In the genomic region with DNA sequence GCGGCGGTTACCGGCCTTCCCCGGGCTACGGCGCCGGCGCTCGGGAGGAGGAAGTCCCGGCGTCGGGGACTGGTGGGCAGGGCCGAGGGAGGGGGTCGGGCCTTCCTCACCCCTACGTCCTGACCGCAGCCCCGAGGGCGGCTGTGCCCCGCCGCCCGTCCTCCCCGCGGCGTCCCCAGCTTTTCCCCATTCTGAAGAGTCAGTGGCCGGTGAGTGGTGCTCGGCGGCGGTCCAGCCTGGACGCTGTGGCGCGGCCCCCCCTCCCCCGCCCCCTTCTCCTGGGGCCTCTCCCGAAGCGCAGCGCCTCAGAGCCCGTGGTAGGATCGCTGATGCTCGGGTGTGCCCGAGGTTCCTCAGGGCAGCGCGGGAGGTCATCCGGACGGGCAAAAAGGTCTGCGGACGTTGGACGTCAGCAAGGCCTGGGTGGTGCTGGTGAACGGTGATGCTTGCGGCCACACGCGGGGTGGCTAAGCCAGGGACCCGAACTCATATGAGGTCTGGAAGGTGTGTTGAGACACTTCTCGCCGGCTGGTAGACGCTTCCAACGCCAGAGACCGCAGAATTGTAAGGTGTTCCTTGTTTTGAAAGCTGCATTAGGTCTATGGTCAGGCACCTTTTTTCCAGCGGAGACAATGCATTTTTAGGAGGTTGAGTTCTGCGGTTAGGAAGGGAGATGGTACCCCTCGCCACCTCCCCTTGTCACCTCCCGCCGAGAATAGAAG, we compare ENCODE assay signal across 8 cellular contexts. TPM values are rescaled to one million over a fixed set of nuclear protein-coding genes. Genes with fewer than 3 reads are reported as not detected.
DNase-seq lines count a peak whose midpoint lies in the region; ATAC-seq and TF ChIP-seq lines count a peak whose summit lies in the region.

No MANE protein-coding gene starts in this region.

- 2% methylated on average over 59 to 60 of the region's 61 CpGs for WGBS in ectodermal cell, 2 experiments

- H3K27ac ChIP-seq in ectodermal cell (ENCODE audit: insufficient read depth, low read depth, low read length, poor library complexity, severe bottlenecking): peak overlapping the region; percentile 72
- peak overlapping the region; percentile 91 for H3K27ac ChIP-seq in lower lobe of right lung

- peak; percentile 69 to 71 for ATAC-seq in lower lobe of right lung

- peak overlapping the region; percentile 88 for H3K4me3 ChIP-seq in HAP-1
- peak overlapping the region; percentile 78 for H3K4me3 ChIP-seq in ectodermal cell (ENCODE audit: insufficient read depth, low read depth, low read length)
- H3K4me3 ChIP-seq in lower lobe of right lung: peak overlapping the region; percentile 75

- DNase-seq in NCI-H1417 (lab: John Stamatoyannopoulos, UW) (peak; percentile 34 to 89 (median 76)), NCI-H1417 treated with DMSO at 0.1 percent for 48 hours (lab: John Stamatoyannopoulos, UW) (no peak), HAP-1 (ENCODE audit: low spot score in 2 of 2) (peak in 1 of 2 experiments; percentile 51), LoVo (ENCODE audit: low spot score) (peak; percentile 43), lower lobe of right lung (peak; percentile 70)
- peak; percentile 26 for DNase-seq in activated CD4-positive, alpha-beta T cell treated with anti-CD3 and anti-CD28 coated beads for 1 hour
- DNase-seq in stimulated activated CD8-positive, alpha-beta memory T cell treated with anti-CD3 and anti-CD28 coated beads, Interleukin-12 subunit alpha, Interleukin-12 subunit beta, amount 100 ng/mL, for 4 hours (ENCODE audit: low read depth): peak; percentile 46

- peaks cover 16% of the 10 kb centered on the region; the same call in 1 of the 2 replicates for H3K36me3 ChIP-seq in HAP-1 (replicated peaks)
- H3K36me3 ChIP-seq in ectodermal cell (ENCODE audit: control insufficient read depth, insufficient read depth, low read length): no peaks in the 10 kb centered on the region
- H3K36me3 ChIP-seq in lower lobe of right lung: no peaks in the 10 kb centered on the region

- H3K9me3 ChIP-seq in HAP-1 (no peaks in the 10 kb centered on the region), ectodermal cell (ENCODE audit: control insufficient read depth, low read length) (no peaks in the 10 kb centered on the region), lower lobe of right lung (no peaks in the 10 kb centered on the region)

- in situ Hi-C loops in HAP-1 (cut with MboI; ENCODE audit: low sequenced_read_pairs): no loop called here

- TF ChIP-seq CTCF in lower lobe of right lung (IDR thresholded peaks at IDR 0.05): no peak

- peaks cover 14% of the 10 kb centered on the region for H3K4me1 ChIP-seq in HAP-1
- peaks cover 4% of the 10 kb centered on the region for H3K4me1 ChIP-seq in ectodermal cell (ENCODE audit: control insufficient read depth, insufficient read depth, low read length)
- peaks cover 31% of the 10 kb centered on the region for H3K4me1 ChIP-seq in lower lobe of right lung

- intact Hi-C loops in lower lobe of right lung (cut with DNase I): no loop called here

- H3K27me3 ChIP-seq in HAP-1 (ENCODE audit: low read depth) (no peaks in the 10 kb centered on the region), ectodermal cell (ENCODE audit: control insufficient read depth, insufficient read depth, low read length, poor library complexity, severe bottlenecking) (no peaks in the 10 kb centered on the region), lower lobe of right lung (ENCODE audit: low read depth) (no peaks in the 10 kb centered on the region)

RNA-seq across cellular contexts. Expression of a gene that starts 0.7 kb away (rescaled TPM):
- 10.1 TPM for polyA plus RNA-seq in ectodermal cell (2013, experiment 1 of 4)
- 10.5 TPM for polyA plus RNA-seq in ectodermal cell (2013, experiment 2 of 4)
- polyA plus RNA-seq in ectodermal cell (2013, experiment 3 of 4): 9.5 TPM
- polyA plus RNA-seq in ectodermal cell (2013, experiment 4 of 4): 8.7 TPM
- 3.9 TPM for total RNA-seq in lower lobe of right lung

RNA-seq across cellular contexts. Expression of a gene that starts 48.7 kb away (rescaled TPM):
- polyA plus RNA-seq in ectodermal cell (2013, experiment 1 of 4): 17.4 TPM
- polyA plus RNA-seq in ectodermal cell (2013, experiment 2 of 4): 16.9 TPM
- 11.7 TPM for polyA plus RNA-seq in ectodermal cell (2013, experiment 3 of 4)
- 15.4 TPM for polyA plus RNA-seq in ectodermal cell (2013, experiment 4 of 4)
- 8.2 TPM for total RNA-seq in lower lobe of right lung
